Comparison of ENCODE assay signal across 1 cellular context in the genomic region with DNA sequence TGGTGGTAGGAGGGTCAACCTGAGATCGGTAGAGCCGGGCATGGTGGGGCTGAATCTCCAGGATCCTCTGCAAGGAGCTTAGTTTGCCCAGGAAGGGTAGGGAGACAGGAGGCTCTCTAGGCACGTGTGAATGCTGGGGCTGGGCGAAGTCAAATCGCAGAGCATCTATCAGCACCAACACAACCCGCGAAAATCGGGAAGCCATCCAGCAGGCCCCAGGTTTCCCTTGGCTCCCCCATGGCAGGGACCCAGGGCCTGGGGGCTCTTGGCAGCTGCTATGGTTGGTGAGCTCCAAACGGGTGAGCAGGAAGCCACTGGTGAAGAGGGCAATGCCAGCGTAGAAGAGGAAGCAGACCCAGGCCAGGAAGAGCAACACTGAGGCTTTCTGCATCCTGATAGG.
TF ChIP-seq lines count a peak whose summit lies in the region.

No MANE protein-coding gene starts in this region.

TF ChIP-seq in GM12878, 131 proteins besides CTCF, POLR2A, EP300 and RAD21:
- no peak for TF ChIP-seq GATAD2B (conservative IDR thresholded peaks at IDR 0.05; ENCODE audit: low read depth)
- no peak for TF ChIP-seq PML (IDR thresholded peaks at IDR 0.05; ENCODE audit: low read length)
- TF ChIP-seq, protein P1, sequence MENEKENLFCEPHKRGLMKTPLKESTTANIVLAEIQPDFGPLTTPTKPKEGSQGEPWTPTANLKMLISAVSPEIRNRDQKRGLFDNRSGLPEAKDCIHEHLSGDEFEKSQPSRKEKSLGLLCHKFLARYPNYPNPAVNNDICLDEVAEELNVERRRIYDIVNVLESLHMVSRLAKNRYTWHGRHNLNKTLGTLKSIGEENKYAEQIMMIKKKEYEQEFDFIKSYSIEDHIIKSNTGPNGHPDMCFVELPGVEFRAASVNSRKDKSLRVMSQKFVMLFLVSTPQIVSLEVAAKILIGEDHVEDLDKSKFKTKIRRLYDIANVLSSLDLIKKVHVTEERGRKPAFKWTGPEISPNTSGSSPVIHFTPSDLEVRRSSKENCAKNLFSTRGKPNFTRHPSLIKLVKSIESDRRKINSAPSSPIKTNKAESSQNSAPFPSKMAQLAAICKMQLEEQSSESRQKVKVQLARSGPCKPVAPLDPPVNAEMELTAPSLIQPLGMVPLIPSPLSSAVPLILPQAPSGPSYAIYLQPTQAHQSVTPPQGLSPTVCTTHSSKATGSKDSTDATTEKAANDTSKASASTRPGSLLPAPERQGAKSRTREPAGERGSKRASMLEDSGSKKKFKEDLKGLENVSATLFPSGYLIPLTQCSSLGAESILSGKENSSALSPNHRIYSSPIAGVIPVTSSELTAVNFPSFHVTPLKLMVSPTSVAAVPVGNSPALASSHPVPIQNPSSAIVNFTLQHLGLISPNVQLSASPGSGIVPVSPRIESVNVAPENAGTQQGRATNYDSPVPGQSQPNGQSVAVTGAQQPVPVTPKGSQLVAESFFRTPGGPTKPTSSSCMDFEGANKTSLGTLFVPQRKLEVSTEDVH (IDR thresholded peaks at IDR 0.05; ENCODE audit: low read depth, partially characterized antibody): no peak
- TF ChIP-seq HDAC6 (IDR thresholded peaks at IDR 0.05; ENCODE audit: unreplicated experiment): no peak
- TF ChIP-seq, protein P2, sequence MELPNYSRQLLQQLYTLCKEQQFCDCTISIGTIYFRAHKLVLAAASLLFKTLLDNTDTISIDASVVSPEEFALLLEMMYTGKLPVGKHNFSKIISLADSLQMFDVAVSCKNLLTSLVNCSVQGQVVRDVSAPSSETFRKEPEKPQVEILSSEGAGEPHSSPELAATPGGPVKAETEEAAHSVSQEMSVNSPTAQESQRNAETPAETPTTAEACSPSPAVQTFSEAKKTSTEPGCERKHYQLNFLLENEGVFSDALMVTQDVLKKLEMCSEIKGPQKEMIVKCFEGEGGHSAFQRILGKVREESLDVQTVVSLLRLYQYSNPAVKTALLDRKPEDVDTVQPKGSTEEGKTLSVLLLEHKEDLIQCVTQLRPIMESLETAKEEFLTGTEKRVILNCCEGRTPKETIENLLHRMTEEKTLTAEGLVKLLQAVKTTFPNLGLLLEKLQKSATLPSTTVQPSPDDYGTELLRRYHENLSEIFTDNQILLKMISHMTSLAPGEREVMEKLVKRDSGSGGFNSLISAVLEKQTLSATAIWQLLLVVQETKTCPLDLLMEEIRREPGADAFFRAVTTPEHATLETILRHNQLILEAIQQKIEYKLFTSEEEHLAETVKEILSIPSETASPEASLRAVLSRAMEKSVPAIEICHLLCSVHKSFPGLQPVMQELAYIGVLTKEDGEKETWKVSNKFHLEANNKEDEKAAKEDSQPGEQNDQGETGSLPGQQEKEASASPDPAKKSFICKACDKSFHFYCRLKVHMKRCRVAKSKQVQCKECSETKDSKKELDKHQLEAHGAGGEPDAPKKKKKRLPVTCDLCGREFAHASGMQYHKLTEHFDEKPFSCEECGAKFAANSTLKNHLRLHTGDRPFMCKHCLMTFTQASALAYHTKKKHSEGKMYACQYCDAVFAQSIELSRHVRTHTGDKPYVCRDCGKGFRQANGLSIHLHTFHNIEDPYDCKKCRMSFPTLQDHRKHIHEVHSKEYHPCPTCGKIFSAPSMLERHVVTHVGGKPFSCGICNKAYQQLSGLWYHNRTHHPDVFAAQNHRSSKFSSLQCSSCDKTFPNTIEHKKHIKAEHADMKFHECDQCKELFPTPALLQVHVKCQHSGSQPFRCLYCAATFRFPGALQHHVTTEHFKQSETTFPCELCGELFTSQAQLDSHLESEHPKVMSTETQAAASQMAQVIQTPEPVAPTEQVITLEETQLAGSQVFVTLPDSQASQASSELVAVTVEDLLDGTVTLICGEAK (IDR thresholded peaks at IDR 0.05; ENCODE audit: borderline replicate concordance): 0 out of 2 replicates have a peak, but pooled peaks have one; percentile 15
- no peak for TF ChIP-seq STAT1 (conservative IDR thresholded peaks at IDR 0.05)
- TF ChIP-seq SMAD5 (IDR thresholded peaks at IDR 0.05; ENCODE audit: low read depth): no peak
- TF ChIP-seq LARP7 (IDR thresholded peaks at IDR 0.05): no peak
- no peak for TF ChIP-seq RFX5 (IDR thresholded peaks at IDR 0.05; ENCODE audit: low read depth, low read length)
- no peak for TF ChIP-seq NFXL1 (IDR thresholded peaks at IDR 0.05; ENCODE audit: borderline replicate concordance)
- TF ChIP-seq RAD51 (IDR thresholded peaks at IDR 0.05): no peak
- no peak for TF ChIP-seq EGR1 (IDR thresholded peaks at IDR 0.05; ENCODE audit: borderline replicate concordance in 1 of 2, low read depth in 2 of 2, low read length in 2 of 2)
- TF ChIP-seq ATF7 (IDR thresholded peaks at IDR 0.05; ENCODE audit: low read depth): no peak
- no peak for TF ChIP-seq JUND (IDR thresholded peaks at IDR 0.05; ENCODE audit: low read depth, low read length)
- TF ChIP-seq, protein P3, sequence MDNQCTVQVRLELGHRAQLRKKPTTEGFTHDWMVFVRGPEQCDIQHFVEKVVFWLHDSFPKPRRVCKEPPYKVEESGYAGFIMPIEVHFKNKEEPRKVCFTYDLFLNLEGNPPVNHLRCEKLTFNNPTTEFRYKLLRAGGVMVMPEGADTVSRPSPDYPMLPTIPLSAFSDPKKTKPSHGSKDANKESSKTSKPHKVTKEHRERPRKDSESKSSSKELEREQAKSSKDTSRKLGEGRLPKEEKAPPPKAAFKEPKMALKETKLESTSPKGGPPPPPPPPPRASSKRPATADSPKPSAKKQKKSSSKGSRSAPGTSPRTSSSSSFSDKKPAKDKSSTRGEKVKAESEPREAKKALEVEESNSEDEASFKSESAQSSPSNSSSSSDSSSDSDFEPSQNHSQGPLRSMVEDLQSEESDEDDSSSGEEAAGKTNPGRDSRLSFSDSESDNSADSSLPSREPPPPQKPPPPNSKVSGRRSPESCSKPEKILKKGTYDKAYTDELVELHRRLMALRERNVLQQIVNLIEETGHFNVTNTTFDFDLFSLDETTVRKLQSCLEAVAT (IDR thresholded peaks at IDR 0.05): peak; percentile 87; the same call in 1 of the 2 replicates
- TF ChIP-seq, protein P4, sequence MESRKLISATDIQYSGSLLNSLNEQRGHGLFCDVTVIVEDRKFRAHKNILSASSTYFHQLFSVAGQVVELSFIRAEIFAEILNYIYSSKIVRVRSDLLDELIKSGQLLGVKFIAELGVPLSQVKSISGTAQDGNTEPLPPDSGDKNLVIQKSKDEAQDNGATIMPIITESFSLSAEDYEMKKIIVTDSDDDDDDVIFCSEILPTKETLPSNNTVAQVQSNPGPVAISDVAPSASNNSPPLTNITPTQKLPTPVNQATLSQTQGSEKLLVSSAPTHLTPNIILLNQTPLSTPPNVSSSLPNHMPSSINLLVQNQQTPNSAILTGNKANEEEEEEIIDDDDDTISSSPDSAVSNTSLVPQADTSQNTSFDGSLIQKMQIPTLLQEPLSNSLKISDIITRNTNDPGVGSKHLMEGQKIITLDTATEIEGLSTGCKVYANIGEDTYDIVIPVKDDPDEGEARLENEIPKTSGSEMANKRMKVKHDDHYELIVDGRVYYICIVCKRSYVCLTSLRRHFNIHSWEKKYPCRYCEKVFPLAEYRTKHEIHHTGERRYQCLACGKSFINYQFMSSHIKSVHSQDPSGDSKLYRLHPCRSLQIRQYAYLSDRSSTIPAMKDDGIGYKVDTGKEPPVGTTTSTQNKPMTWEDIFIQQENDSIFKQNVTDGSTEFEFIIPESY (IDR thresholded peaks at IDR 0.05): no peak
